17 cellular contexts compared by ENCODE assay signal in genomic region chr1:106571109-106571508, GRCh38.
"Had no signal": no experiment of that assay in that cellular context is flagged by ENCODE, and none has a peak within 500 bp of the region (broad histone marks: within the 10 kb centered on the region; RNA-seq: fewer than 3 reads in every experiment).

No MANE protein-coding gene starts in this region.

- H3K36me3 ChIP-seq: gastroesophageal sphincter, thoracic aorta had no signal

- H3K4me1 Mint-ChIP-seq: activated CD8-positive, alpha-beta memory T cell treated with anti-CD3 and anti-CD28 coated beads, Interleukin-2, amount 10 ng/mL, durations not matched to agents 7 days and 5 days; activated naive CD4-positive, alpha-beta T cell treated with anti-CD3 and anti-CD28 coated beads, Interleukin-2, amount 10 ng/mL, durations not matched to agents 7 days and 5 days; central memory CD8-positive, alpha-beta T cell; stimulated activated naive CD8-positive, alpha-beta T cell treated with anti-CD3 and anti-CD28 coated beads, Interleukin-15, amount 100 ng/mL, for 72 hours had no signal

- H3K27ac Mint-ChIP-seq: activated CD4-positive, alpha-beta memory T cell treated with anti-CD3 and anti-CD28 coated beads for 36 hours; activated CD8-positive, alpha-beta memory T cell treated with anti-CD3 and anti-CD28 coated beads, Interleukin-2, amount 10 ng/mL, durations not matched to agents 7 days and 5 days; activated naive CD4-positive, alpha-beta T cell treated with anti-CD3 and anti-CD28 coated beads, Interleukin-2, amount 10 ng/mL, durations not matched to agents 7 days and 5 days; dendritic cell treated with granulocyte-macrophage colony-stimulating factor and Interleukin-4, amounts not matched to agents 40 ng/mL and 50 ng/mL, for 4 days; effector memory CD8-positive, alpha-beta T cell; progenitor cell of endocrine pancreas; stimulated activated naive CD8-positive, alpha-beta T cell treated with anti-CD3 and anti-CD28 coated beads, Interleukin-15, amount 100 ng/mL, for 72 hours had no signal

- H3K27ac ChIP-seq: body of pancreas, gastroesophageal sphincter, thoracic aorta had no signal

- H3K4me2 ChIP-seq: smooth muscle cell had no signal

- DNase-seq: activated CD4-positive, alpha-beta memory T cell treated with anti-CD3 and anti-CD28 coated beads for 36 hours; activated CD8-positive, alpha-beta memory T cell treated with anti-CD3 and anti-CD28 coated beads, Interleukin-2, amount 10 ng/mL, durations not matched to agents 7 days and 5 days; activated naive CD4-positive, alpha-beta T cell treated with anti-CD3 and anti-CD28 coated beads, Interleukin-2, amount 10 ng/mL, durations not matched to agents 7 days and 5 days; activated T-cell treated with anti-CD3 and anti-CD28 coated beads, Interleukin-2, amount 50 U/mL, for 1 hour; body of pancreas; effector memory CD8-positive, alpha-beta T cell; kidney; left ventricle myocardium superior; mesenchymal stem cell; right cardiac atrium; stimulated activated naive CD8-positive, alpha-beta T cell treated with anti-CD3 and anti-CD28 coated beads, Interleukin-15, amount 100 ng/mL, for 72 hours had no signal

- H3K4me1 ChIP-seq: body of pancreas, gastroesophageal sphincter had no signal

- H3K27me3 Mint-ChIP-seq: activated CD4-positive, alpha-beta memory T cell treated with anti-CD3 and anti-CD28 coated beads for 36 hours; activated CD8-positive, alpha-beta memory T cell treated with anti-CD3 and anti-CD28 coated beads, Interleukin-2, amount 10 ng/mL, durations not matched to agents 7 days and 5 days; activated naive CD4-positive, alpha-beta T cell treated with anti-CD3 and anti-CD28 coated beads, Interleukin-2, amount 10 ng/mL, durations not matched to agents 7 days and 5 days; central memory CD8-positive, alpha-beta T cell; dendritic cell treated with granulocyte-macrophage colony-stimulating factor and Interleukin-4, amounts not matched to agents 40 ng/mL and 50 ng/mL, for 4 days; effector memory CD8-positive, alpha-beta T cell; progenitor cell of endocrine pancreas; stimulated activated naive CD8-positive, alpha-beta T cell treated with anti-CD3 and anti-CD28 coated beads, Interleukin-15, amount 100 ng/mL, for 72 hours had no signal

- H3K4me3 ChIP-seq: body of pancreas, gastroesophageal sphincter, smooth muscle cell, thoracic aorta had no signal

- H3K4me3 Mint-ChIP-seq: activated CD4-positive, alpha-beta memory T cell treated with anti-CD3 and anti-CD28 coated beads for 36 hours; activated CD8-positive, alpha-beta memory T cell treated with anti-CD3 and anti-CD28 coated beads, Interleukin-2, amount 10 ng/mL, durations not matched to agents 7 days and 5 days; activated naive CD4-positive, alpha-beta T cell treated with anti-CD3 and anti-CD28 coated beads, Interleukin-2, amount 10 ng/mL, durations not matched to agents 7 days and 5 days; central memory CD8-positive, alpha-beta T cell; dendritic cell treated with granulocyte-macrophage colony-stimulating factor and Interleukin-4, amounts not matched to agents 40 ng/mL and 50 ng/mL, for 4 days; effector memory CD8-positive, alpha-beta T cell; stimulated activated naive CD8-positive, alpha-beta T cell treated with anti-CD3 and anti-CD28 coated beads, Interleukin-15, amount 100 ng/mL, for 72 hours had no signal

- H3K27me3 ChIP-seq: body of pancreas, gastroesophageal sphincter had no signal

- H3K9me3 ChIP-seq: body of pancreas, gastroesophageal sphincter, thoracic aorta had no signal

- ATAC-seq: activated CD8-positive, alpha-beta memory T cell treated with anti-CD3 and anti-CD28 coated beads, Interleukin-2, amount 10 ng/mL, durations not matched to agents 7 days and 5 days; body of pancreas; effector memory CD8-positive, alpha-beta T cell; gastroesophageal sphincter; left ventricle myocardium superior; right cardiac atrium; stimulated activated naive CD8-positive, alpha-beta T cell treated with anti-CD3 and anti-CD28 coated beads, Interleukin-15, amount 100 ng/mL, for 72 hours had no signal

- H3K36me3 Mint-ChIP-seq: activated CD4-positive, alpha-beta memory T cell treated with anti-CD3 and anti-CD28 coated beads for 36 hours; activated CD8-positive, alpha-beta memory T cell treated with anti-CD3 and anti-CD28 coated beads, Interleukin-2, amount 10 ng/mL, durations not matched to agents 7 days and 5 days; activated naive CD4-positive, alpha-beta T cell treated with anti-CD3 and anti-CD28 coated beads, Interleukin-2, amount 10 ng/mL, durations not matched to agents 7 days and 5 days had no signal
